Comparison of ENCODE assay signal across 14 cellular contexts in genomic region chr7:18290865-18291264, GRCh38.
DNase-seq lines count a peak whose midpoint lies in the region; ATAC-seq and TF ChIP-seq lines count a peak whose summit lies in the region.
"Had no signal": no experiment of that assay in that cellular context is flagged by ENCODE, and none has a peak within 500 bp of the region (broad histone marks: within the 10 kb centered on the region; RNA-seq: fewer than 3 reads in every experiment).

No MANE protein-coding gene starts in this region.

- H3K36me3 ChIP-seq in heart right ventricle (no peaks in the 10 kb centered on the region), gastroesophageal sphincter (no peaks in the 10 kb centered on the region), uterus (no peaks in the 10 kb centered on the region)

- H3K4me1 ChIP-seq in heart right ventricle: peaks cover 0 to 56% (median 15%) of the 10 kb centered on the region in 9 donors
- peaks cover 2 to 61% (median 22%) of the 10 kb centered on the region in 3 donors for H3K4me1 ChIP-seq in gastroesophageal sphincter
- peaks cover 0 to 3% of the 10 kb centered on the region in 2 donors for H3K4me1 ChIP-seq in uterus

- H3K4me3 ChIP-seq in heart right ventricle (peak overlapping the region in 6 of 10 donors; percentile 2 to 35 (median 26)), NB4 (ENCODE audit: low read depth, low read length) (peak overlapping the region; percentile 69), gastroesophageal sphincter (no peak overlapping the region), uterus (no peak overlapping the region)

- H3K27me3 ChIP-seq in heart right ventricle (no peaks in the 10 kb centered on the region), gastroesophageal sphincter (no peaks in the 10 kb centered on the region), uterus (no peaks in the 10 kb centered on the region)
- H3K27me3 ChIP-seq: dorsolateral prefrontal cortex had no signal

- intact Hi-C loops in heart right ventricle (cut with DNase I) (loop anchor here in 3 of 10 donors (10.0 kb wide), 3 partner anchors 66 to 226 kb away; no protein-coding TSS in a partner anchor), Right ventricle myocardium superior (cut with DNase I) (no loop called here), uterus (cut with DNase I; ENCODE audit: low total_unique reads) (no loop called here)

- TF ChIP-seq CTCF in heart right ventricle (IDR thresholded peaks at IDR 0.05) (no peak), NB4 (IDR thresholded peaks at IDR 0.05; ENCODE audit: low read depth, low read length) (no peak), gastroesophageal sphincter (IDR thresholded peaks at IDR 0.05) (no peak), uterus (IDR thresholded peaks at IDR 0.05) (no peak)

- DNase-seq in heart right ventricle (no peak), Right ventricle myocardium superior (no peak), NB4 (ENCODE audit: low read depth) (peak; percentile 79), uterus (no peak), C1 segment of cervical spinal cord (lab: John Stamatoyannopoulos, UW) (no peak), T-helper 1 cell (no peak)
- DNase-seq: DMS153, dorsolateral prefrontal cortex, NCI-H146, NCI-H524 had no signal

- H3K27ac ChIP-seq in heart right ventricle: peak overlapping the region in 1 of 10 donors; percentile 21
- H3K27ac ChIP-seq in gastroesophageal sphincter: peak overlapping the region; percentile 1 to 91 (median 42)
- H3K27ac ChIP-seq in uterus: peak overlapping the region; percentile 5 to 25

- ATAC-seq in heart right ventricle (no peak), Right ventricle myocardium superior (ENCODE audit: poor library complexity) (no peak), gastroesophageal sphincter (no peak), HG02981 (IDR thresholded peaks at IDR 0.05; ENCODE audit: unreplicated experiment) (no peak)
- ATAC-seq: activated T-helper 17 cell treated with anti-CD3 and anti-CD28 coated beads, Interleukin-2, amount 50 U/mL, for 72 hours; HepG2 had no signal

- H3K9me3 ChIP-seq in heart right ventricle: no peaks in the 10 kb centered on the region
- no peaks in the 10 kb centered on the region for H3K9me3 ChIP-seq in gastroesophageal sphincter
- no peaks in the 10 kb centered on the region for H3K9me3 ChIP-seq in uterus

- TF ChIP-seq EP300 in gastroesophageal sphincter (IDR thresholded peaks at IDR 0.05): no peak

- TF ChIP-seq POLR2A in NB4 (IDR thresholded peaks at IDR 0.05; ENCODE audit: extremely low read depth, insufficient read length) (no peak), gastroesophageal sphincter (IDR thresholded peaks at IDR 0.05) (no peak), uterus (IDR thresholded peaks at IDR 0.05) (no peak)

- 75 to 76% methylated on average over 1 of the region's 1 CpG for WGBS in heart right ventricle, 2 donors
- 80 to 89% methylated on average over 1 of the region's 1 CpG for WGBS in gastroesophageal sphincter (ENCODE audit: low coverage in 1 of 2), 2 donors

Comparison
In these comparisons a context has a peak if more than half of its experiments do, and no peak if none do; other contexts are left out.
1. H3K4me3 ChIP-seq: peak in heart right ventricle (6 of 10) and NB4 (single experiment); none in gastroesophageal sphincter (0 of 2) and uterus (0 of 2).